Comparison of ENCODE assay signal across 12 cellular contexts in the genomic region with DNA sequence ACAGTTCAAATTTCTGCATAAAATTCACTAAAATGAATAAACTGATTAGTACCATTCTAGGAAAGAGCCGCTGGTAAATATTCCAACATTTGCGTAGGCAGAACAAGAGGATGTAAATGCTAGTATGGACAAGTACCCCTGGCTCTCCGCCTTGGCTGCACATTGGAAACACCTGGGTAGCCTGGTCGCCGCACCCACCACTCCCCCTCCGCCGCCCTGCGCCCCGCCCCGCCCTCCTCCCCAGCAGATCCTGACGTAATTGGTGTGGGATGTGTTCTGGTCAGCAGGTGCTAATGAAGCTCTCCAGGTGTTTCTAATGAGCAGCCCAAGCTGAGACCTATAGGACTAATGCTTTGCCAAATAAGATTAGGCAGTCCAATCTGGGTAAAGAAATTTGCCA.
DNase-seq lines count a peak whose midpoint lies in the region; ATAC-seq, FAIRE-seq and TF ChIP-seq lines count a peak whose summit lies in the region.
"Had no signal": no experiment of that assay in that cellular context is flagged by ENCODE, and none has a peak within 500 bp of the region (broad histone marks: within the 10 kb centered on the region; RNA-seq: fewer than 3 reads in every experiment).

No MANE protein-coding gene starts in this region.

- FAIRE-seq in small intestine (lab: Jason Lieb, UNC): no peak
- FAIRE-seq: D721Med had no signal

- intact Hi-C loops in left colon (cut with DNase I, micrococcal nuclease): no loop called here

- ATAC-seq in RWPE2 (ENCODE audit: low read depth): peak; percentile 61; the same call in 1 of the 3 replicates
- ATAC-seq in left colon: peak; percentile 51

- DNase-seq in NCI-H1417 treated with DMSO at 0.1 percent for 48 hours (lab: John Stamatoyannopoulos, UW): peak; percentile 49
- peak; percentile 22 for DNase-seq in NCI-H510A (lab: John Stamatoyannopoulos, UW)
- no peak for DNase-seq in RWPE2 (ENCODE audit: low spot score)
- DNase-seq in left colon: peak in 1 of 2 donors; percentile 14
- DNase-seq in OCI-M2 (lab: John Stamatoyannopoulos, UW; ENCODE audit: unreplicated experiment): no peak
- no peak for DNase-seq in small intestine
- no peak for DNase-seq in NCI-H345 (lab: John Stamatoyannopoulos, UW)
- no peak for DNase-seq in UCSD-AML1 (lab: John Stamatoyannopoulos, UW; ENCODE audit: unreplicated experiment)
- DNase-seq: CD4-positive, alpha-beta memory T cell; MM.1S; NCI-H82 had no signal

- H3K4me1 ChIP-seq in RWPE2 (ENCODE audit: insufficient read depth, poor library complexity, severe bottlenecking) (peaks cover 4% of the 10 kb centered on the region), small intestine (ENCODE audit: control insufficient read depth in 2 of 2, insufficient read depth in 1 of 2, low read depth in 1 of 2, low read length in 1 of 2) (no peaks in the 10 kb centered on the region)

- H3K36me3 ChIP-seq in RWPE2 (ENCODE audit: low read depth): no peaks in the 10 kb centered on the region
- peaks cover 2 to 4% of the 10 kb centered on the region in 2 donors for H3K36me3 ChIP-seq in small intestine (ENCODE audit: control insufficient read depth in 2 of 2, insufficient read depth in 2 of 2, low read length in 2 of 2)

- no peak overlapping the region for H3K4me3 ChIP-seq in RWPE2 (ENCODE audit: severe bottlenecking)
- H3K4me3 ChIP-seq in small intestine (ENCODE audit: low read depth in 1 of 2, low read length in 2 of 2): no peak overlapping the region

- no peak for TF ChIP-seq CTCF in RWPE2 (IDR thresholded peaks at IDR 0.05; ENCODE audit: poor library complexity, severe bottlenecking)

- H3K27ac ChIP-seq in RWPE2 (ENCODE audit: poor library complexity, severe bottlenecking) (no peak overlapping the region), small intestine (ENCODE audit: low read depth in 1 of 2, low read length in 1 of 2) (no peak overlapping the region)

- H3K9me3 ChIP-seq in RWPE2 (ENCODE audit: severe bottlenecking) (no peaks in the 10 kb centered on the region), small intestine (ENCODE audit: control insufficient read depth, low read depth) (no peaks in the 10 kb centered on the region)

- WGBS in small intestine, 3 donors: 40 to 89% (median 72%) methylated on average over 11 of the region's 11 CpGs

- no peaks in the 10 kb centered on the region for H3K27me3 ChIP-seq in RWPE2 (ENCODE audit: insufficient read depth, poor library complexity, severe bottlenecking)
- H3K27me3 ChIP-seq in small intestine (ENCODE audit: control insufficient read depth in 2 of 2, insufficient read depth in 2 of 2, low read length in 2 of 2): no peaks in the 10 kb centered on the region

Comparison
In these comparisons a context has a peak if more than half of its experiments do, and no peak if none do; other contexts are left out.
1. DNase-seq: peak in NCI-H1417 treated with DMSO at 0.1 percent for 48 hours (single experiment) and NCI-H510A (single experiment); none in RWPE2 (single experiment), OCI-M2 (single experiment), small intestine (single experiment), NCI-H345 (single experiment) and UCSD-AML1 (single experiment).